26 cellular contexts compared by ENCODE assay signal in genomic region chr3:98697225-98697624, GRCh38.
"Had no signal": no experiment of that assay in that cellular context is flagged by ENCODE, and none has a peak within 500 bp of the region (broad histone marks: within the 10 kb centered on the region; RNA-seq: fewer than 3 reads in every experiment).

No MANE protein-coding gene starts in this region.

- FAIRE-seq: astrocyte, colon, endometrium had no signal

- H3K4me3 Mint-ChIP-seq: activated CD4-positive, alpha-beta memory T cell treated with anti-CD3 and anti-CD28 coated beads for 36 hours; activated CD4-positive, alpha-beta T cell treated with anti-CD3 and anti-CD28 coated beads for 36 hours; activated CD8-positive, alpha-beta memory T cell treated with anti-CD3 and anti-CD28 coated beads, Interleukin-2, amount 10 ng/mL, durations not matched to agents 7 days and 5 days; activated CD8-positive, alpha-beta T cell treated with anti-CD3 and anti-CD28 coated beads, Interleukin-2, amount 10 ng/mL, durations not matched to agents 7 days and 5 days; activated naive CD4-positive, alpha-beta T cell treated with anti-CD3 and anti-CD28 coated beads, Interleukin-2, amount 10 ng/mL, durations not matched to agents 7 days and 5 days; activated naive CD8-positive, alpha-beta T cell treated with anti-CD3 and anti-CD28 coated beads, Interleukin-2, amount 10 ng/mL, durations not matched to agents 7 days and 5 days had no signal

- H3K4me1 ChIP-seq: gastrocnemius medialis had no signal

- H3K4me1 Mint-ChIP-seq: activated CD4-positive, alpha-beta T cell treated with anti-CD3 and anti-CD28 coated beads for 36 hours; activated CD8-positive, alpha-beta memory T cell treated with anti-CD3 and anti-CD28 coated beads, Interleukin-2, amount 10 ng/mL, durations not matched to agents 7 days and 5 days; activated naive CD4-positive, alpha-beta T cell treated with anti-CD3 and anti-CD28 coated beads, Interleukin-2, amount 10 ng/mL, durations not matched to agents 7 days and 5 days; activated naive CD8-positive, alpha-beta T cell treated with anti-CD3 and anti-CD28 coated beads, Interleukin-2, amount 10 ng/mL, durations not matched to agents 7 days and 5 days had no signal

- H3K9me3 ChIP-seq: gastrocnemius medialis, heart left ventricle had no signal

- H3K4me3 ChIP-seq: gastrocnemius medialis, heart left ventricle had no signal

- H3K27me3 Mint-ChIP-seq: activated CD4-positive, alpha-beta T cell treated with anti-CD3 and anti-CD28 coated beads for 36 hours; activated CD8-positive, alpha-beta memory T cell treated with anti-CD3 and anti-CD28 coated beads, Interleukin-2, amount 10 ng/mL, durations not matched to agents 7 days and 5 days; activated naive CD4-positive, alpha-beta T cell treated with anti-CD3 and anti-CD28 coated beads, Interleukin-2, amount 10 ng/mL, durations not matched to agents 7 days and 5 days had no signal

- H3K27ac ChIP-seq: gastrocnemius medialis, heart left ventricle had no signal

- H3K27me3 ChIP-seq: gastrocnemius medialis, heart left ventricle had no signal

- DNase-seq: activated CD4-positive, alpha-beta memory T cell treated with anti-CD3 and anti-CD28 coated beads for 36 hours; activated CD4-positive, alpha-beta T cell treated with anti-CD3 and anti-CD28 coated beads for 36 hours; activated CD4-positive, alpha-beta T cell treated with anti-CD3 and anti-CD28 coated beads, Interleukin-2, amount 50 U/mL, for 1 hour; activated CD4-positive, CD25-positive, alpha-beta regulatory T cell; activated CD4-positive, CD25-positive, alpha-beta regulatory T cell treated with anti-CD3 and anti-CD28 coated beads, Interleukin-2, amount 50 U/mL, for 72 hours; activated CD8-positive, alpha-beta memory T cell treated with anti-CD3 and anti-CD28 coated beads, Interleukin-2, amount 10 ng/mL, durations not matched to agents 7 days and 5 days; activated CD8-positive, alpha-beta memory T cell treated with anti-CD3 and anti-CD28 coated beads, Interleukin-2, amount 50 U/mL, for 4 hours; activated CD8-positive, alpha-beta T cell treated with anti-CD3 and anti-CD28 coated beads, Interleukin-2, amount 10 ng/mL, durations not matched to agents 7 days and 5 days; activated gamma-delta T cell; activated naive CD4-positive, alpha-beta T cell; activated naive CD4-positive, alpha-beta T cell treated with anti-CD3 and anti-CD28 coated beads, Interleukin-2, amount 10 ng/mL, durations not matched to agents 7 days and 5 days; activated naive CD8-positive, alpha-beta T cell treated with anti-CD3 and anti-CD28 coated beads, Interleukin-2, amount 10 ng/mL, durations not matched to agents 7 days and 5 days; activated T-cell treated with anti-CD3 and anti-CD28 coated beads, Interleukin-2, amount 50 U/mL, for 1 hour; activated T-cell treated with anti-CD3 and anti-CD28 coated beads, Interleukin-2, amount 50 U/mL, for 48 hours; caudate nucleus; cortex of kidney; effector CD8-positive, alpha-beta T cell; foreskin fibroblast; gastrocnemius medialis; glutamatergic neuron; heart left ventricle; T-helper 2 cell had no signal

- H3K36me3 Mint-ChIP-seq: activated CD4-positive, alpha-beta memory T cell treated with anti-CD3 and anti-CD28 coated beads for 36 hours; activated CD8-positive, alpha-beta memory T cell treated with anti-CD3 and anti-CD28 coated beads, Interleukin-2, amount 10 ng/mL, durations not matched to agents 7 days and 5 days; activated naive CD4-positive, alpha-beta T cell treated with anti-CD3 and anti-CD28 coated beads, Interleukin-2, amount 10 ng/mL, durations not matched to agents 7 days and 5 days; activated naive CD4-positive, alpha-beta T cell treated with anti-CD3 and anti-CD28 coated beads, Interleukin-2, amount 50 U/mL, for 72 hours; activated naive CD8-positive, alpha-beta T cell treated with anti-CD3 and anti-CD28 coated beads, Interleukin-2, amount 10 ng/mL, durations not matched to agents 7 days and 5 days had no signal

- H3K36me3 ChIP-seq: gastrocnemius medialis, heart left ventricle had no signal

- H3K27ac Mint-ChIP-seq: activated CD4-positive, alpha-beta memory T cell treated with anti-CD3 and anti-CD28 coated beads for 36 hours; activated CD4-positive, alpha-beta T cell treated with anti-CD3 and anti-CD28 coated beads for 36 hours; activated CD8-positive, alpha-beta memory T cell treated with anti-CD3 and anti-CD28 coated beads, Interleukin-2, amount 10 ng/mL, durations not matched to agents 7 days and 5 days; activated CD8-positive, alpha-beta T cell treated with anti-CD3 and anti-CD28 coated beads, Interleukin-2, amount 10 ng/mL, durations not matched to agents 7 days and 5 days; activated naive CD4-positive, alpha-beta T cell treated with anti-CD3 and anti-CD28 coated beads, Interleukin-2, amount 10 ng/mL, durations not matched to agents 7 days and 5 days; activated naive CD4-positive, alpha-beta T cell treated with anti-CD3 and anti-CD28 coated beads, Interleukin-2, amount 50 U/mL, for 72 hours; activated naive CD8-positive, alpha-beta T cell treated with anti-CD3 and anti-CD28 coated beads, Interleukin-2, amount 10 ng/mL, durations not matched to agents 7 days and 5 days had no signal

- H3K9me3 Mint-ChIP-seq: activated CD4-positive, alpha-beta memory T cell treated with anti-CD3 and anti-CD28 coated beads for 36 hours; activated naive CD4-positive, alpha-beta T cell treated with anti-CD3 and anti-CD28 coated beads, Interleukin-2, amount 10 ng/mL, durations not matched to agents 7 days and 5 days; activated naive CD4-positive, alpha-beta T cell treated with anti-CD3 and anti-CD28 coated beads, Interleukin-2, amount 50 U/mL, for 72 hours; activated naive CD8-positive, alpha-beta T cell treated with anti-CD3 and anti-CD28 coated beads, Interleukin-2, amount 10 ng/mL, durations not matched to agents 7 days and 5 days had no signal
